Comparison of ENCODE assay signal across 2 cellular contexts in the genomic region with DNA sequence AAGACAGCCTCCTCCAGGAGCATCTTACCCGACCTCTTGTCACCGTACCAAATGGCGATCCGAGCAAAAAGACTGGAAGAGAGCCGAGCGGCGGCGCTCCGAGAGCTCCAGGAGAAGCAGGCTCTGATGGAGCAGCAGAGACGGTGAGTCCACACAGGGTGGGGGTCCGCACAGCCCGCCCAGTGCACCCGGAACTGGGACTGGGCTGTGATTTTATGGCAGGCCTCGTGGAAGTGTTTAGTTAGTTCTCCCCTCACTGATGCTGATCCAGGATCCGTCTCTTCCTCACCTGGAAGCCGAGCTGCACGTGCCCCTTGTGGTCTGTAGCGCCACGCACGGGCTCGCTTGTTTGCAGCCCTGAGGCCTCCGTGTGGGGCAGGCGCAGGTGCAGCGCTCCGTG.
TF ChIP-seq lines count a peak whose summit lies in the region.

No MANE protein-coding gene starts in this region.

TF ChIP-seq in GM23338, 12 proteins besides CTCF, POLR2A, EP300 and RAD21:
- TF ChIP-seq ZNF331 (CRISPR knock-in tag; IDR thresholded peaks at IDR 0.05; ENCODE audit: low read depth) (no peak), EZH2 (IDR thresholded peaks at IDR 0.05; ENCODE audit: low read depth, unreplicated experiment) (no peak), STAT1 (IDR thresholded peaks at IDR 0.05; ENCODE audit: unreplicated experiment) (no peak), POLR2AphosphoS5 (IDR thresholded peaks at IDR 0.05; ENCODE audit: low read depth) (no peak), ZNF114 (CRISPR knock-in tag; IDR thresholded peaks at IDR 0.05) (no peak)
- TF ChIP-seq, protein P1, sequence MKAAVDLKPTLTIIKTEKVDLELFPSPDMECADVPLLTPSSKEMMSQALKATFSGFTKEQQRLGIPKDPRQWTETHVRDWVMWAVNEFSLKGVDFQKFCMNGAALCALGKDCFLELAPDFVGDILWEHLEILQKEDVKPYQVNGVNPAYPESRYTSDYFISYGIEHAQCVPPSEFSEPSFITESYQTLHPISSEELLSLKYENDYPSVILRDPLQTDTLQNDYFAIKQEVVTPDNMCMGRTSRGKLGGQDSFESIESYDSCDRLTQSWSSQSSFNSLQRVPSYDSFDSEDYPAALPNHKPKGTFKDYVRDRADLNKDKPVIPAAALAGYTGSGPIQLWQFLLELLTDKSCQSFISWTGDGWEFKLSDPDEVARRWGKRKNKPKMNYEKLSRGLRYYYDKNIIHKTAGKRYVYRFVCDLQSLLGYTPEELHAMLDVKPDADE (IDR thresholded peaks at IDR 0.05): no peak
- TF ChIP-seq, protein P2, sequence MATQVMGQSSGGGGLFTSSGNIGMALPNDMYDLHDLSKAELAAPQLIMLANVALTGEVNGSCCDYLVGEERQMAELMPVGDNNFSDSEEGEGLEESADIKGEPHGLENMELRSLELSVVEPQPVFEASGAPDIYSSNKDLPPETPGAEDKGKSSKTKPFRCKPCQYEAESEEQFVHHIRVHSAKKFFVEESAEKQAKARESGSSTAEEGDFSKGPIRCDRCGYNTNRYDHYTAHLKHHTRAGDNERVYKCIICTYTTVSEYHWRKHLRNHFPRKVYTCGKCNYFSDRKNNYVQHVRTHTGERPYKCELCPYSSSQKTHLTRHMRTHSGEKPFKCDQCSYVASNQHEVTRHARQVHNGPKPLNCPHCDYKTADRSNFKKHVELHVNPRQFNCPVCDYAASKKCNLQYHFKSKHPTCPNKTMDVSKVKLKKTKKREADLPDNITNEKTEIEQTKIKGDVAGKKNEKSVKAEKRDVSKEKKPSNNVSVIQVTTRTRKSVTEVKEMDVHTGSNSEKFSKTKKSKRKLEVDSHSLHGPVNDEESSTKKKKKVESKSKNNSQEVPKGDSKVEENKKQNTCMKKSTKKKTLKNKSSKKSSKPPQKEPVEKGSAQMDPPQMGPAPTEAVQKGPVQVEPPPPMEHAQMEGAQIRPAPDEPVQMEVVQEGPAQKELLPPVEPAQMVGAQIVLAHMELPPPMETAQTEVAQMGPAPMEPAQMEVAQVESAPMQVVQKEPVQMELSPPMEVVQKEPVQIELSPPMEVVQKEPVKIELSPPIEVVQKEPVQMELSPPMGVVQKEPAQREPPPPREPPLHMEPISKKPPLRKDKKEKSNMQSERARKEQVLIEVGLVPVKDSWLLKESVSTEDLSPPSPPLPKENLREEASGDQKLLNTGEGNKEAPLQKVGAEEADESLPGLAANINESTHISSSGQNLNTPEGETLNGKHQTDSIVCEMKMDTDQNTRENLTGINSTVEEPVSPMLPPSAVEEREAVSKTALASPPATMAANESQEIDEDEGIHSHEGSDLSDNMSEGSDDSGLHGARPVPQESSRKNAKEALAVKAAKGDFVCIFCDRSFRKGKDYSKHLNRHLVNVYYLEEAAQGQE (IDR thresholded peaks at IDR 0.05; ENCODE audit: unreplicated experiment): no peak

TF ChIP-seq in H1, 55 proteins besides CTCF, POLR2A, EP300 and RAD21:
- TF ChIP-seq, protein P3, sequence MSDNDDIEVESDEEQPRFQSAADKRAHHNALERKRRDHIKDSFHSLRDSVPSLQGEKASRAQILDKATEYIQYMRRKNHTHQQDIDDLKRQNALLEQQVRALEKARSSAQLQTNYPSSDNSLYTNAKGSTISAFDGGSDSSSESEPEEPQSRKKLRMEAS (IDR thresholded peaks at IDR 0.05): peak; percentile 49; the same call in 1 of the 2 replicates
- no peak for TF ChIP-seq BRCA1 (IDR thresholded peaks at IDR 0.05; ENCODE audit: low read depth, low read length)
